Comparison of ENCODE assay signal across 23 cellular contexts in genomic region chr1:239225396-239225795, GRCh38.
"Had no signal": no experiment of that assay in that cellular context is flagged by ENCODE, and none has a peak within 500 bp of the region (broad histone marks: within the 10 kb centered on the region; RNA-seq: fewer than 3 reads in every experiment).

No MANE protein-coding gene starts in this region.

- H3K36me3 ChIP-seq: left ventricle myocardium inferior, ovary, right atrium auricular region, stomach, thyroid gland, transverse colon, upper lobe of left lung, vagina had no signal

- H3K9me3 ChIP-seq: ovary, testis, thyroid gland, vagina had no signal

- H3K27ac ChIP-seq: left ventricle myocardium inferior, ovary, right atrium auricular region, skin epidermis, stomach, testis, thyroid gland, transverse colon, upper lobe of left lung, vagina had no signal

- DNase-seq: islet precursor cell; left ventricle myocardium inferior; mesendoderm; naive B cell; natural killer cell; nephron progenitor cell; ovary; stimulated activated CD4-positive, alpha-beta T cell treated with anti-CD3 and anti-CD28 coated beads, Interleukin-12 subunit alpha, Interleukin-12 subunit beta, amount 100 ng/mL, for 4 hours; stimulated activated CD4-positive, alpha-beta T cell treated with anti-CD3 and anti-CD28 coated beads, Interleukin-15, amount 100 ng/mL, for 24 hours; stimulated activated CD4-positive, alpha-beta T cell treated with anti-CD3 and anti-CD28 coated beads, Interleukin-2, amount 100 ng/mL, for 24 hours; stimulated activated CD4-positive, alpha-beta T cell treated with anti-CD3 and anti-CD28 coated beads, Interleukin-4, amount 100 ng/mL, for 1 hour; stimulated activated naive B cell treated with anti-CD40 and anti-IgM and Interleukin-4, amounts not matched to agents 10 μg/mL and 1 μg/mL and 100 μg/mL, for 72 hours; stimulated activated naive CD8-positive, alpha-beta T cell treated with anti-CD3 and anti-CD28 coated beads, Interleukin-15, Interleukin-2, amounts not matched to agents 100 U/mL and 50 U/mL, for 24 hours; stomach; testis; thyroid gland; transverse colon; upper lobe of left lung had no signal

- H3K4me1 ChIP-seq: left ventricle myocardium inferior, right atrium auricular region, stomach, testis, thyroid gland, upper lobe of left lung, vagina had no signal

- ATAC-seq: natural killer cell; sciatic nerve; stimulated activated naive B cell treated with anti-CD40 and anti-IgM and Interleukin-4, amounts not matched to agents 10 μg/mL and 1 μg/mL and 100 μg/mL, for 72 hours; stimulated activated naive CD8-positive, alpha-beta T cell treated with anti-CD3 and anti-CD28 coated beads, Interleukin-15, Interleukin-2, amounts not matched to agents 100 U/mL and 50 U/mL, for 24 hours had no signal

- H3K27me3 ChIP-seq: ovary, right atrium auricular region, stomach, testis, thyroid gland, transverse colon, upper lobe of left lung, vagina had no signal

- H3K4me3 ChIP-seq: left ventricle myocardium inferior, lung, ovary, right atrium auricular region, skin epidermis, stomach, testis, thyroid gland, transverse colon, upper lobe of left lung, vagina had no signal
